In genomic region chr1:234533975-234534876, GRCh38 we compare ENCODE assay signal across 8 cellular contexts. TPM values are rescaled to one million over a fixed set of nuclear protein-coding genes. Genes with fewer than 3 reads are reported as not detected.
A peak's percentile ranks its signal among the peaks of the same experiment; 100 is the strongest.
DNase-seq lines count a peak whose midpoint lies in the region; ATAC-seq and TF ChIP-seq lines count a peak whose summit lies in the region.

No MANE protein-coding gene starts in this region.

- peak; percentile 13 for ATAC-seq in left ventricle myocardium superior
- ATAC-seq in GM19035 (IDR thresholded peaks at IDR 0.05; ENCODE audit: unreplicated experiment) = no peak
- no peak for ATAC-seq in HG03378 (IDR thresholded peaks at IDR 0.05; ENCODE audit: unreplicated experiment)

- TF ChIP-seq CTCF in adrenal gland (IDR thresholded peaks at IDR 0.05) (no peak), sigmoid colon (IDR thresholded peaks at IDR 0.05) (no peak)

- intact Hi-C loops in adrenal gland (cut with DNase I) (loop anchor here in 1 of 2 donors (10.0 kb wide), 1 partner anchor 61 kb away; no protein-coding TSS in a partner anchor), left ventricle myocardium superior (cut with micrococcal nuclease) (loop anchor here (2.0 to 10.0 kb wide), 2 partner anchors 65 to 441 kb away; no protein-coding TSS in a partner anchor), sigmoid colon (cut with DNase I) (loop anchor here (2.0 to 5.0 kb wide), 2 partner anchors 73 to 189 kb away; no protein-coding TSS in a partner anchor)

- H3K27ac ChIP-seq in adrenal gland (peak overlapping the region; percentile 82 to 94 (median 87)), sigmoid colon (peak overlapping the region; percentile 88 to 99 (median 96))

- no peak for TF ChIP-seq POLR2A in adrenal gland (IDR thresholded peaks at IDR 0.05)
- TF ChIP-seq POLR2A in sigmoid colon (IDR thresholded peaks at IDR 0.05) = no peak

- TF ChIP-seq EP300 in sigmoid colon (IDR thresholded peaks at IDR 0.05) = peak; percentile 36 to 81 (median 60)

- 24 to 32% (median 27%) methylated on average over 14 of the region's 14 CpGs for WGBS in adrenal gland, 4 donors
- WGBS in sigmoid colon, 2 donors = 46 to 58% methylated on average over 14 of the region's 14 CpGs

- H3K4me3 ChIP-seq in adrenal gland (no peak overlapping the region), sigmoid colon (no peak overlapping the region)

- H3K36me3 ChIP-seq in adrenal gland (replicated peaks in 1 of 2) (no peaks in the 10 kb centered on the region), sigmoid colon (no peaks in the 10 kb centered on the region)

- peaks cover 43 to 74% of the 10 kb centered on the region in 2 donors for H3K4me1 ChIP-seq in adrenal gland (replicated peaks in 1 of 2)
- H3K4me1 ChIP-seq in sigmoid colon = peaks cover 0 to 98% (median 98%) of the 10 kb centered on the region in 4 donors

- no peaks in the 10 kb centered on the region for H3K9me3 ChIP-seq in adrenal gland (replicated peaks in 1 of 3)
- no peaks in the 10 kb centered on the region for H3K9me3 ChIP-seq in sigmoid colon

- H3K27me3 ChIP-seq in adrenal gland = no peaks in the 10 kb centered on the region
- H3K27me3 ChIP-seq in sigmoid colon = no peaks in the 10 kb centered on the region

- DNase-seq in GOT3 (lab: John Stamatoyannopoulos, UW) (peak; percentile 74), adrenal gland (peak; percentile 94 to 98 (median 98)), left ventricle myocardium superior (peak; percentile 94), sigmoid colon (peak; percentile 99), DMS114 treated with DMSO at 0.1 percent for 48 hours (lab: John Stamatoyannopoulos, UW; ENCODE audit: unreplicated experiment) (no peak), Kasumi-1 (lab: John Stamatoyannopoulos, UW) (no peak)

RNA-seq across cellular contexts. Expression of gene TARBP1, which starts 55.2 kb away (rescaled TPM):
- total RNA-seq in adrenal gland = 10 to 100 TPM in 7 of 8 donors, 1 to 10 TPM in 1; 9.2 to 18.3 (median 13.1) TPM
- 10 to 100 TPM; 11.1 to 79.7 (median 48.5) TPM for polyA plus RNA-seq in adrenal gland
- 10.8 TPM for total RNA-seq in left ventricle myocardium superior
- 10 to 100 TPM in 3 of 4 donors, 1 to 10 TPM in 1; 9.2 to 21.0 (median 12.3) TPM for total RNA-seq in sigmoid colon
- polyA plus RNA-seq in sigmoid colon = 10 to 100 TPM in 1 of 3 donors, 1 to 10 TPM in 2; 5.5 to 22.1 (median 9.0) TPM

Comparison
In these comparisons a context has a peak if more than half of its experiments do, and no peak if none do; other contexts are left out.
1. DNase-seq: peak in GOT3 (single experiment), adrenal gland (7 of 7), left ventricle myocardium superior (single experiment) and sigmoid colon (single experiment); none in DMS114 treated with DMSO at 0.1 percent for 48 hours (single experiment) and Kasumi-1 (0 of 2).